In the genomic region with DNA sequence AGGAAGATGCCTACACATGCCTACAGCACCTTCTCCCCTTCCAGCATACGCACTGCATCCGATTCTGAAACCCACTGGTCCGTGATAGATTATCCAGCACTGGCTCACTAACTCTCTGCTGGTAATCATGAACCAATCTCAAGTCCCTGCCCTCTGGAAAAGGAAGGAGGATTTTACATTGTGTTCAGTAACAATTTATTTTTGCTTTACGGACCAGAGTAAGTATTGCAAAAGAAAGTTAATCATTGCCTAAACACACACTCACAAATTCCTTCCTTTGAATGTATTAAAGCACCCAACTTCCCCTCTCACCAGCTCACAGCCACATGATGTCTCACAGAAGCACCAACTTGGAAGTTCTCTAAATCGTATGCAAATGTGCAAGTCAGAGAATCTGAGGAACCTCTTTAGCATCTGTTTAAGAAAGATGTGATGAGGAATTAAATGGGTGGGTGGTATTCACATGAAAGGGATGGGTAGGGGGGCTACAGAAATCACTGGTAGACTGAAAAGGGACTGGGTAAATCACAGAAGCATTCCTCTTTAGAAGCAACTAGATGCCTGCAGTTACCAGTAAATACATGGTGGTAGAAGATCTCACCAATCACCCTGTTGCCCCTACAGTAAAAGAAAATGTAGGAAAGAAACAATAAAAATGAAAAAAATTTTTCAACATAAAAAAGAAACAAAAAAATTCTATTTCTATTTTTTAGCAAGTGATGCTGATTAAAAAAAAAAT, we compare ENCODE assay signal across 9 cellular contexts. TPM values are rescaled to one million over a fixed set of nuclear protein-coding genes. Genes with fewer than 3 reads are reported as not detected.
DNase-seq lines count a peak whose midpoint lies in the region; ATAC-seq and TF ChIP-seq lines count a peak whose summit lies in the region.
"Had no signal": no experiment of that assay in that cellular context is flagged by ENCODE, and none has a peak within 500 bp of the region (broad histone marks: within the 10 kb centered on the region; RNA-seq: fewer than 3 reads in every experiment).

No MANE protein-coding gene starts in this region.

- no peak overlapping the region for H3K27ac Mint-ChIP-seq in activated T-cell treated with anti-CD3 and anti-CD28 coated beads, Interleukin-2, amount 50 U/mL, for 72 hours
- H3K27ac Mint-ChIP-seq in type B pancreatic cell: peak overlapping the region; percentile 9

- in situ Hi-C loops in astrocyte of the spinal cord (cut with HindIII; ENCODE audit: low sequenced_read_pairs): no loop called here

- H3K36me3 Mint-ChIP-seq in activated T-cell treated with anti-CD3 and anti-CD28 coated beads, Interleukin-2, amount 50 U/mL, for 72 hours (ENCODE audit: insufficient read depth in 2 of 2): no peaks in the 10 kb centered on the region
- H3K36me3 Mint-ChIP-seq in type B pancreatic cell: peaks cover 9% of the 10 kb centered on the region

- peaks cover 64% of the 10 kb centered on the region for H3K4me1 Mint-ChIP-seq in activated T-cell treated with anti-CD3 and anti-CD28 coated beads, Interleukin-2, amount 50 U/mL, for 72 hours (ENCODE audit: low read depth)
- H3K4me1 Mint-ChIP-seq in type B pancreatic cell (ENCODE audit: unreplicated experiment): peaks cover 54% of the 10 kb centered on the region
- H3K4me1 Mint-ChIP-seq: central memory CD8-positive, alpha-beta T cell had no signal

- ATAC-seq in activated T-cell treated with anti-CD3 and anti-CD28 coated beads, Interleukin-2, amount 50 U/mL, for 72 hours (replicated peaks in 1 of 2): peak in 1 of 2 donors; percentile 41
- peak; percentile 88 for ATAC-seq in left lobe of liver

- DNase-seq in activated T-cell treated with anti-CD3 and anti-CD28 coated beads, Interleukin-2, amount 50 U/mL, for 72 hours: no peak
- DNase-seq in activated T-cell treated with anti-CD3 and anti-CD28 coated beads, Interleukin-2, amount 50 U/mL, for 1 hour: no peak
- DNase-seq in astrocyte of the spinal cord (ENCODE audit: low read depth, low spot score) (peak; percentile 56), left lobe of liver (ENCODE audit: low spot score) (no peak), type B pancreatic cell (ENCODE audit: extremely low spot score, unreplicated experiment) (no peak), hippocampal formation (lab: John Stamatoyannopoulos, UW) (no peak), AG20443 (ENCODE audit: low spot score) (no peak)
- DNase-seq in stimulated activated CD4-positive, alpha-beta T cell treated with anti-CD3 and anti-CD28 coated beads, Interleukin-4, amount 100 ng/mL, for 24 hours: no peak

- no peak overlapping the region for H3K4me3 ChIP-seq in astrocyte of the spinal cord (ENCODE audit: low read depth, low read length)

- peak overlapping the region; percentile 54 to 59 for H3K4me3 Mint-ChIP-seq in activated T-cell treated with anti-CD3 and anti-CD28 coated beads, Interleukin-2, amount 50 U/mL, for 72 hours
- peak overlapping the region; percentile 13 for H3K4me3 Mint-ChIP-seq in type B pancreatic cell
- H3K4me3 Mint-ChIP-seq: central memory CD8-positive, alpha-beta T cell had no signal

- H3K27me3 Mint-ChIP-seq in activated T-cell treated with anti-CD3 and anti-CD28 coated beads, Interleukin-2, amount 50 U/mL, for 72 hours (ENCODE audit: low read depth): no peaks in the 10 kb centered on the region
- H3K27me3 Mint-ChIP-seq in type B pancreatic cell: no peaks in the 10 kb centered on the region

- TF ChIP-seq CTCF in astrocyte of the spinal cord (IDR thresholded peaks at IDR 0.05; ENCODE audit: low read depth, low read length) (no peak), type B pancreatic cell (conservative IDR thresholded peaks at IDR 0.05) (no peak)

- no peaks in the 10 kb centered on the region for H3K9me3 Mint-ChIP-seq in activated T-cell treated with anti-CD3 and anti-CD28 coated beads, Interleukin-2, amount 50 U/mL, for 72 hours
- no peaks in the 10 kb centered on the region for H3K9me3 Mint-ChIP-seq in type B pancreatic cell
- H3K9me3 Mint-ChIP-seq: central memory CD8-positive, alpha-beta T cell had no signal

RNA-seq across cellular contexts. Expression of a gene that starts 8.4 kb away (rescaled TPM):
- 10 to 100 TPM; 22.3 to 22.7 TPM for total RNA-seq in activated T-cell treated with anti-CD3 and anti-CD28 coated beads, Interleukin-2, amount 50 U/mL, for 72 hours
- 16.2 TPM for total RNA-seq in left lobe of liver
- 46.7 and 52.1 TPM in 2 replicates for total RNA-seq in type B pancreatic cell (ENCODE audit: low replicate concordance)
